20 cellular contexts compared by ENCODE assay signal in the genomic region with DNA sequence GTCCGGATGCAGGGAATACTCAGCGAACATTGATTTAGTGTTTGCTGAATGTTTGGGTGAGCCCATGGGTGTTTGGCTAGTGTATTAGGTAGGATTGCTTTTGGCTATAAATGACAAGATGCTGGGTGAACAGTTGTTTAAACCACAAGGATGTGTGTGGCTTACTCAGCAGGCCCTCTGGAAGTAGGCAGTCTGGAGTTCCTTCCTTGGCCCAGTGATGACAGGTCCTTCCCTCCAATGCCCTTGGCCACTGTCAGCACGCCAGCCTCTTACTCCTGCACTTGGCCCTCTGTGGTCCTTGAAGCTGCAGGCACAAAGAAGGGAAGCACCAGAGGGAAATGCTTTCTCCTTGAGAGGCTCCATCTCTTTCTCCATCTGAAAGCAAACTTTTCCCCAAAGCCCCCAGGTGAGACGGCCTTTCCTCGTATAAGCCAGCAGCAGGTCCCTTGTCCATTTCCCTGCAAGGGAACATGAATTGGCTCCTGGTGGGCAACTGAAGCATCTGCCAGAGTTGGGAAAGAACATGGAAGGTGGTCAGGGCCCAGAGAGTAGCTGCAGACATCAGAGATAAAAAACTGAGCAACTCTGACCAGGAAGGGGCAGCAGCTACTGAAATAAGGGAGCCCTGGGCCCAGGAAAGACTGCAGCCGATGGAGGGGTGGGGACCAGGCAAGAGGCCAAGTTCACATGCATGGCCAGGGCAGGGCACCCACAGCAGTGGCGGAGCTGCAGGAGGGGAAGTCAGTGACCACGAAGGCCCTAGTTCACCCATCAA.
DNase-seq lines count a peak whose midpoint lies in the region; ATAC-seq and TF ChIP-seq lines count a peak whose summit lies in the region.
"Had no signal": no experiment of that assay in that cellular context is flagged by ENCODE, and none has a peak within 500 bp of the region (broad histone marks: within the 10 kb centered on the region; RNA-seq: fewer than 3 reads in every experiment).

No MANE protein-coding gene starts in this region.

- intact Hi-C loops in stomach (cut with DNase I; ENCODE audit: low total_unique reads) = no loop called here

- H3K9ac ChIP-seq in H9 (ENCODE audit: extremely low read depth, insufficient read length, low read length) = no peak overlapping the region

- no peak overlapping the region for H2AK5ac ChIP-seq in H9 (ENCODE audit: insufficient read length, low read length)

- no peak overlapping the region for H4K91ac ChIP-seq in H9 (ENCODE audit: insufficient read length, low read depth, low read length)

- H2BK15ac ChIP-seq in H9 (ENCODE audit: low read depth, low read length) = no peak overlapping the region

- WGBS in H9 (ENCODE audit: extremely low coverage, insufficient read length, low lambda C conversion rate) = 100% methylated on average over 2 of the region's 8 CpGs
- WGBS in lung, 2 donors = 71 to 78% methylated on average over 8 of the region's 8 CpGs
- 73 to 80% (median 78%) methylated on average over 6 to 8 of the region's 8 CpGs for WGBS in stomach, 5 donors

- H3K4me3 ChIP-seq in lung (no peak overlapping the region), stomach (no peak overlapping the region)
- H3K4me3 ChIP-seq: body of pancreas, esophagus squamous epithelium, gastrocnemius medialis, upper lobe of left lung had no signal

- H2BK12ac ChIP-seq in H9 (ENCODE audit: insufficient read length, low read depth, low read length) = no peak overlapping the region

- no peak overlapping the region for H3K14ac ChIP-seq in H9 (ENCODE audit: insufficient read depth, low read length)

- no peaks in the 10 kb centered on the region for H3K79me2 ChIP-seq in H9 (ENCODE audit: insufficient read depth, low read length)

- no peak overlapping the region for H3K18ac ChIP-seq in H9 (ENCODE audit: insufficient read length, low read depth, low read length)

- no peak overlapping the region for H2BK5ac ChIP-seq in H9 (ENCODE audit: insufficient read length, low read length)

- peaks cover 81% of the 10 kb centered on the region for H3K27me3 Mint-ChIP-seq in activated T-cell treated with anti-CD3 and anti-CD28 coated beads, Interleukin-2, amount 50 U/mL, for 72 hours (ENCODE audit: low read depth)
- H3K27me3 Mint-ChIP-seq in activated T-cell treated with anti-CD3 and anti-CD28 coated beads, Interleukin-2, amount 50 U/mL, for 4 hours (ENCODE audit: low read depth) = peaks cover 50% of the 10 kb centered on the region
- H3K27me3 Mint-ChIP-seq in H9 (ENCODE audit: low read depth) = peaks cover 10% of the 10 kb centered on the region

- H3K36me3 ChIP-seq in lung (ENCODE audit: control insufficient read depth in 2 of 2, insufficient read depth in 2 of 2, low read length in 2 of 2) (no peaks in the 10 kb centered on the region), stomach (no peaks in the 10 kb centered on the region)
- H3K36me3 ChIP-seq: esophagus squamous epithelium, gastrocnemius medialis, upper lobe of left lung had no signal

- H4K8ac ChIP-seq in H9 (replicated peaks; ENCODE audit: insufficient read length, low read depth, low read length) = no peak overlapping the region

- no peak overlapping the region for H3K4ac ChIP-seq in H9 (ENCODE audit: low read depth, low read length)

- no peak overlapping the region for H4K5ac ChIP-seq in H9 (ENCODE audit: insufficient read length, low read depth, low read length)

- H3K27me3 ChIP-seq in H9 (ENCODE audit: insufficient read depth, low read length) = no peaks in the 10 kb centered on the region
- no peaks in the 10 kb centered on the region for H3K27me3 ChIP-seq in lung (ENCODE audit: control insufficient read depth, insufficient read depth)
- no peaks in the 10 kb centered on the region for H3K27me3 ChIP-seq in stomach
- H3K27me3 ChIP-seq: body of pancreas, gastrocnemius medialis, upper lobe of left lung had no signal

- no peak overlapping the region for H3K23ac ChIP-seq in H9 (ENCODE audit: insufficient read length, low read depth, low read length)

- H3K56ac ChIP-seq in H9 (ENCODE audit: insufficient read length, low read depth, low read length) = no peak overlapping the region

- H3K4me3 Mint-ChIP-seq in activated T-cell treated with anti-CD3 and anti-CD28 coated beads, Interleukin-2, amount 50 U/mL, for 72 hours = peak overlapping the region; percentile 56 to 67
- H3K4me3 Mint-ChIP-seq in activated T-cell treated with anti-CD3 and anti-CD28 coated beads, Interleukin-2, amount 50 U/mL, for 4 hours = no peak overlapping the region
- no peak overlapping the region for H3K4me3 Mint-ChIP-seq in H9
- H3K4me3 Mint-ChIP-seq: WTC11 had no signal

- H2BK120ac ChIP-seq in H9 (ENCODE audit: low read depth, low read length, poor library complexity, severe bottlenecking) = no peak overlapping the region

- no peak for TF ChIP-seq EP300 in stomach (IDR thresholded peaks at IDR 0.05)

- no peak overlapping the region for H3K27ac Mint-ChIP-seq in activated T-cell treated with anti-CD3 and anti-CD28 coated beads, Interleukin-2, amount 50 U/mL, for 72 hours
- H3K27ac Mint-ChIP-seq in H9 = no peak overlapping the region
- H3K27ac Mint-ChIP-seq: WTC11 had no signal

- H3K4me1 Mint-ChIP-seq in activated T-cell treated with anti-CD3 and anti-CD28 coated beads, Interleukin-2, amount 50 U/mL, for 72 hours (ENCODE audit: low read depth) = peaks cover 39% of the 10 kb centered on the region
- peaks cover 2% of the 10 kb centered on the region for H3K4me1 Mint-ChIP-seq in activated T-cell treated with anti-CD3 and anti-CD28 coated beads, Interleukin-2, amount 50 U/mL, for 4 hours (ENCODE audit: low read depth)
- H3K4me1 Mint-ChIP-seq in H9 = peaks cover 5 to 19% of the 10 kb centered on the region in 2 experiments; a peak in 3 of 4 replicates

- ATAC-seq in activated T-cell treated with anti-CD3 and anti-CD28 coated beads, Interleukin-2, amount 50 U/mL, for 72 hours (replicated peaks in 1 of 2) = peak in 1 of 2 donors; percentile 13
- ATAC-seq in activated T-cell treated with anti-CD3 and anti-CD28 coated beads, Interleukin-2, amount 50 U/mL, for 4 hours = no peak
- no peak for ATAC-seq in lung (ENCODE audit: insufficient read depth, low FRiP score)
- no peak for ATAC-seq in stimulated activated naive CD8-positive, alpha-beta T cell treated with anti-CD3 and anti-CD28 coated beads, Interleukin-15, Interleukin-2, amounts not matched to agents 100 U/mL and 50 U/mL, for 24 hours
- ATAC-seq: body of pancreas, gastrocnemius medialis, WTC11 had no signal

- no peak overlapping the region for H3T11ph ChIP-seq in H9 (ENCODE audit: low read length)

- no peak for DNase-seq in activated T-cell treated with anti-CD3 and anti-CD28 coated beads, Interleukin-2, amount 50 U/mL, for 72 hours
- no peak for DNase-seq in activated T-cell treated with anti-CD3 and anti-CD28 coated beads, Interleukin-2, amount 50 U/mL, for 4 hours
- DNase-seq in H9 (peak; percentile 15), lung (ENCODE audit: low spot score) (peak; percentile 19), stomach (peak; percentile 25), MV-4-11 (lab: John Stamatoyannopoulos, UW) (no peak), kidney glomerular epithelial cell (lab: John Stamatoyannopoulos, UW) (no peak)
- DNase-seq in stimulated activated naive CD8-positive, alpha-beta T cell treated with anti-CD3 and anti-CD28 coated beads, Interleukin-15, Interleukin-2, amounts not matched to agents 100 U/mL and 50 U/mL, for 24 hours = no peak
- DNase-seq: activated CD4-positive, alpha-beta T cell treated with anti-CD3 and anti-CD28 coated beads, Interleukin-2, amount 50 U/mL, for 4 hours; body of pancreas; effector CD8-positive, alpha-beta T cell; esophagus squamous epithelium; gastrocnemius medialis; hypothalamus; KBM-7; NCI-H2171 treated with DMSO at 0.1 percent for 48 hours; NCI-H69; upper lobe of left lung had no signal

- no peak overlapping the region for H2BK20ac ChIP-seq in H9 (ENCODE audit: low read depth, low read length, poor library complexity, severe bottlenecking)

- H3K9me3 ChIP-seq in H9 (ENCODE audit: control insufficient read depth, low read depth, low read length) (no peaks in the 10 kb centered on the region), lung (ENCODE audit: control insufficient read depth in 2 of 2, insufficient read depth in 1 of 2, low read length in 1 of 2) (no peaks in the 10 kb centered on the region), stomach (no peaks in the 10 kb centered on the region)
- H3K9me3 ChIP-seq: body of pancreas, esophagus squamous epithelium, gastrocnemius medialis, upper lobe of left lung had no signal

- no peak overlapping the region for H2AFZ ChIP-seq in H9 (ENCODE audit: low read length)

- peaks cover 2% of the 10 kb centered on the region for H4K20me1 ChIP-seq in H9 (ENCODE audit: control insufficient read depth, insufficient read depth, insufficient read length)

- H3K27ac ChIP-seq in H9 (ENCODE audit: insufficient read length, low read depth, low read length) = no peak overlapping the region
- no peak overlapping the region for H3K27ac ChIP-seq in lung (ENCODE audit: low read depth in 1 of 2, low read length in 1 of 2)
- no peak overlapping the region for H3K27ac ChIP-seq in stomach
- H3K27ac ChIP-seq: body of pancreas, C4-2B, esophagus squamous epithelium, gastrocnemius medialis, upper lobe of left lung had no signal

- H3K23me2 ChIP-seq in H9 (ENCODE audit: insufficient read length, low read depth, low read length, poor library complexity, severe bottlenecking) = no peaks in the 10 kb centered on the region

- no peak for TF ChIP-seq POLR2A in stomach (IDR thresholded peaks at IDR 0.05)

- no peaks in the 10 kb centered on the region for H3K36me3 Mint-ChIP-seq in activated T-cell treated with anti-CD3 and anti-CD28 coated beads, Interleukin-2, amount 50 U/mL, for 72 hours (ENCODE audit: insufficient read depth in 2 of 2)
- H3K36me3 Mint-ChIP-seq in activated T-cell treated with anti-CD3 and anti-CD28 coated beads, Interleukin-2, amount 50 U/mL, for 4 hours (ENCODE audit: insufficient read depth) = no peaks in the 10 kb centered on the region
- no peaks in the 10 kb centered on the region; a peak in 1 of 7 replicates for H3K36me3 Mint-ChIP-seq in H9 (ENCODE audit: insufficient read depth in 1 of 3, low read depth in 3 of 3)
- H3K36me3 Mint-ChIP-seq: WTC11 had no signal

- TF ChIP-seq CTCF in H9 (conservative IDR thresholded peaks at IDR 0.05) (no peak), lung (IDR thresholded peaks at IDR 0.05; ENCODE audit: control extremely low read depth, extremely low read depth) (no peak), stomach (IDR thresholded peaks at IDR 0.05) (no peak)

- H3K4me1 ChIP-seq in H9 (ENCODE audit: insufficient read depth, low read length) (no peaks in the 10 kb centered on the region), lung (ENCODE audit: control insufficient read depth in 2 of 2, insufficient read depth in 2 of 2, low read length in 2 of 2) (peaks cover 0 to 3% of the 10 kb centered on the region in 2 donors), stomach (no peaks in the 10 kb centered on the region)
- H3K4me1 ChIP-seq: body of pancreas, esophagus squamous epithelium, gastrocnemius medialis had no signal

- H3K79me1 ChIP-seq in H9 (ENCODE audit: insufficient read depth, low read depth, low read length, poor library complexity, severe bottlenecking) = no peaks in the 10 kb centered on the region

- H3K4me2 ChIP-seq in H9 (ENCODE audit: insufficient read depth, insufficient read length, low read length) = no peak overlapping the region

- H3K9me3 Mint-ChIP-seq in activated T-cell treated with anti-CD3 and anti-CD28 coated beads, Interleukin-2, amount 50 U/mL, for 72 hours = no peaks in the 10 kb centered on the region
- no peaks in the 10 kb centered on the region for H3K9me3 Mint-ChIP-seq in activated T-cell treated with anti-CD3 and anti-CD28 coated beads, Interleukin-2, amount 50 U/mL, for 4 hours
- no peaks in the 10 kb centered on the region for H3K9me3 Mint-ChIP-seq in H9

Comparison
In these comparisons a context has a peak if more than half of its experiments do, and no peak if none do; other contexts are left out.
1. H3K4me3 Mint-ChIP-seq: peak in activated T-cell treated with anti-CD3 and anti-CD28 coated beads, Interleukin-2, amount 50 U/mL, for 72 hours (2 of 2); none in activated T-cell treated with anti-CD3 and anti-CD28 coated beads, Interleukin-2, amount 50 U/mL, for 4 hours (single experiment) and H9 (0 of 2).
2. DNase-seq: peak in H9 (single experiment), lung (single experiment) and stomach (single experiment); none in activated T-cell treated with anti-CD3 and anti-CD28 coated beads, Interleukin-2, amount 50 U/mL, for 72 hours (0 of 2), activated T-cell treated with anti-CD3 and anti-CD28 coated beads, Interleukin-2, amount 50 U/mL, for 4 hours (single experiment), MV-4-11 (single experiment), kidney glomerular epithelial cell (single experiment) and stimulated activated naive CD8-positive, alpha-beta T cell treated with anti-CD3 and anti-CD28 coated beads, Interleukin-15, Interleukin-2, amounts not matched to agents 100 U/mL and 50 U/mL, for 24 hours (single experiment).